In the genomic region with DNA sequence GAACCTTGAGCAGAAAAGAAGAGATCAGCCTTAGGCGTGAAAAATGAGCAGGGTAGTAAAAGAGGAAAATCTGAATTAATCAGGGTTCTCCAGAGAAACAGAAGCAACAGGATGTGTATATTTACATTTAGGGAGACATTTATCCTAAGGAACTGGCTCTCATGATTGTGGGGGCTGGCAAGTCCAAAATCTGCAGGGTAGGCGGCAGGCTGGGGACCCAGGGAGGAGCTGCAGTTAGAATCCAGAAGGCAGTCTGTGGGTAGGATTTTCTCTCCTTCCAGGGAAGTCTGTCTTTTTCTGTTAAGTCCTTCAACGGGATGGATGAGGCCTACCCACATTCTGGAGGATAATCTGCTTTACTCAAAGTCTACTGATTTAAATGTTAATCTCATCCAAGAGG, we compare ENCODE assay signal across 25 cellular contexts.
"Had no signal": no experiment of that assay in that cellular context is flagged by ENCODE, and none has a peak within 500 bp of the region (broad histone marks: within the 10 kb centered on the region; RNA-seq: fewer than 3 reads in every experiment).

No MANE protein-coding gene starts in this region.

- H3K27me3 Mint-ChIP-seq: progenitor cell of endocrine pancreas had no signal

- H3K36me3 ChIP-seq: pancreas, tibial nerve, vagina had no signal

- H3K4me2 ChIP-seq: smooth muscle cell had no signal

- DNase-seq: dorsolateral prefrontal cortex; effector CD4-positive, alpha-beta T cell; head of caudate nucleus; kidney; mammary epithelial cell; mesendoderm; midbrain; naive thymus-derived CD4-positive, alpha-beta T cell; nephron progenitor cell; nucleus accumbens; pancreas; stimulated activated CD4-positive, alpha-beta T cell treated with anti-CD3 and anti-CD28 coated beads, Interleukin-2, amount 100 ng/mL, for 24 hours; stimulated activated CD4-positive, alpha-beta T cell treated with anti-CD3 and anti-CD28 coated beads, Interleukin-4, amount 100 ng/mL, for 24 hours; stimulated activated naive CD8-positive, alpha-beta T cell treated with anti-CD3 and anti-CD28 coated beads, Interleukin-15, Interleukin-2, amounts not matched to agents 100 U/mL and 50 U/mL, for 24 hours; substantia nigra; testis had no signal

- H3K27me3 ChIP-seq: dorsolateral prefrontal cortex, pancreas, testis, tibial nerve, vagina had no signal

- H3K4me1 Mint-ChIP-seq: stimulated activated memory B cell treated with anti-CD40 and anti-IgM and Interleukin-4, amounts not matched to agents 10 μg/mL and 1 μg/mL and 100 μg/mL, for 72 hours had no signal

- ATAC-seq: left lobe of liver; naive thymus-derived CD4-positive, alpha-beta T cell; pancreas; sciatic nerve; stimulated activated memory B cell treated with anti-CD40 and anti-IgM and Interleukin-4, amounts not matched to agents 10 μg/mL and 1 μg/mL and 100 μg/mL, for 72 hours; stimulated activated naive CD8-positive, alpha-beta T cell treated with anti-CD3 and anti-CD28 coated beads, Interleukin-15, Interleukin-2, amounts not matched to agents 100 U/mL and 50 U/mL, for 24 hours had no signal

- H3K4me3 ChIP-seq: dorsolateral prefrontal cortex, pancreas, smooth muscle cell, testis, tibial nerve, vagina had no signal

- H3K9me3 ChIP-seq: pancreas, testis, tibial nerve, vagina had no signal

- H3K36me3 Mint-ChIP-seq: stimulated activated memory B cell treated with anti-CD40 and anti-IgM and Interleukin-4, amounts not matched to agents 10 μg/mL and 1 μg/mL and 100 μg/mL, for 72 hours had no signal

- H3K27ac Mint-ChIP-seq: naive thymus-derived CD4-positive, alpha-beta T cell; nephron progenitor cell; progenitor cell of endocrine pancreas; stimulated activated memory B cell treated with anti-CD40 and anti-IgM and Interleukin-4, amounts not matched to agents 10 μg/mL and 1 μg/mL and 100 μg/mL, for 72 hours had no signal

- H3K27ac ChIP-seq: pancreas, testis had no signal

- H3K4me3 Mint-ChIP-seq: naive thymus-derived CD4-positive, alpha-beta T cell; nephron progenitor cell; stimulated activated memory B cell treated with anti-CD40 and anti-IgM and Interleukin-4, amounts not matched to agents 10 μg/mL and 1 μg/mL and 100 μg/mL, for 72 hours had no signal

- FAIRE-seq: colon, frontal cortex, kidney, pancreas had no signal
